20 cellular contexts compared by ENCODE assay signal in the genomic region with DNA sequence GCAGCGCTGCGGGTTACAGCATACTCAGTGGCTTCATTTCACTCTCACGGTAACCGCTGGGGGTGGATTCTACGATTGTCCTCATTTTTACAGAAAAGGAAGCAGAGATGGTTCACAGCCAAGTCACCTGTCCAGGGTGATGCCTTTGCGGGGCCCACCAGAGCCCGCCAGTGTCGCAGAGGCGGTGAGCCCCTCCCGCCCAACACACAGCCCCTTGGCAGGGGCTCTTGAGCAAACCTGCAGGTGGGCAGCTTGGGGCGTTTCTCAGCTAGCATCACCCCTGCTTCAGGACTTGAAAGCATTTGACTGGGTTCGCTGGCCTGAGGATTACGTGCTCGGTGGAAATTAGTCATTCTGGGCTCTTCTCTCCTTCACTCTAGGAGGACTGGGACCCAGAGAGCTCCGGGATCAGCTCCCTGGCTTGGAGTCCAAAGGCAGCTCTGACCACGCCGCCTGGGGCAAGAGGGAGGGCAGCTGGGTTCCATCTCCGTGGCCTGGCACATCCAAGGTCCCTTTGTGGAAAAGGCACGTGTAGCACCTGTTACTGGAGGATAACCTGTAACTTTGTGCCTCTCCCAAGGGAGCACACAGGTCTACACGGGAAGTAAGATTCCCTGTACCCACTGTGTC.
A peak's percentile ranks its signal among the peaks of the same experiment; 100 is the strongest.
DNase-seq lines count a peak whose midpoint lies in the region; ATAC-seq, FAIRE-seq and TF ChIP-seq lines count a peak whose summit lies in the region.
"Had no signal": no experiment of that assay in that cellular context is flagged by ENCODE, and none has a peak within 500 bp of the region (broad histone marks: within the 10 kb centered on the region; RNA-seq: fewer than 3 reads in every experiment).

No MANE protein-coding gene starts in this region.

- WGBS in right cardiac atrium, result 81% methylated on average over 20 of the region's 20 CpGs

- H3K27me3 ChIP-seq in right cardiac atrium (ENCODE audit: control insufficient read depth, insufficient read depth), result no peaks in the 10 kb centered on the region

- TF ChIP-seq CTCF in kidney (IDR thresholded peaks at IDR 0.05; ENCODE audit: borderline replicate concordance, extremely low read depth, insufficient read depth) (no peak), omental fat pad (IDR thresholded peaks at IDR 0.05) (no peak)

- intact Hi-C loops in right cardiac atrium (cut with DNase I) (no loop called here), cardiac septum (cut with DNase I) (no loop called here), kidney (cut with DNase I) (no loop called here), posterior vena cava (cut with DNase I) (no loop called here)

- H3K4me3 ChIP-seq in right cardiac atrium (ENCODE audit: low read length), result no peak overlapping the region
- H3K4me3 ChIP-seq in kidney (ENCODE audit: low read length in 2 of 2), result no peak overlapping the region

- FAIRE-seq in kidney (lab: Jason Lieb, UNC), result no peak
- FAIRE-seq: D721Med, GM18507, HTR-8/SVneo had no signal

- H3K27ac ChIP-seq in right cardiac atrium (ENCODE audit: low read length) (no peak overlapping the region), kidney (ENCODE audit: low read depth in 2 of 2, low read length in 2 of 2) (no peak overlapping the region)
- H3K27ac ChIP-seq: GM23248 had no signal

- H3K36me3 ChIP-seq in kidney (ENCODE audit: control insufficient read depth in 1 of 2, insufficient read depth in 2 of 2, low read length in 2 of 2), result peaks cover 3 to 7% of the 10 kb centered on the region in 2 donors

- no peak for ATAC-seq in right cardiac atrium
- no peak for ATAC-seq in omental fat pad (ENCODE audit: low FRiP score)

- DNase-seq in right cardiac atrium (peak in 2 of 3 donors; percentile 28 to 34), cardiac septum (ENCODE audit: low spot score) (no peak), kidney (peak; percentile 61), posterior vena cava (ENCODE audit: low spot score) (peak; percentile 64), mucosa of gallbladder (ENCODE audit: low spot score) (no peak), superior temporal gyrus (ENCODE audit: extremely low spot score) (no peak), omental fat pad (ENCODE audit: low spot score) (no peak)
- DNase-seq: 8988T, ACHN, GM23248, H9, KBM-7, NCI-H1694 treated with DMSO at 0.1 percent for 48 hours, NCI-H2081, NCI-H2227 treated with DMSO at 0.1 percent for 48 hours, RPMI8226, SHP77 had no signal

- H3K9ac ChIP-seq in kidney (ENCODE audit: low read length in 2 of 2), result no peak overlapping the region
- H3K9ac ChIP-seq: GM23248 had no signal

- H3K4me1 ChIP-seq in right cardiac atrium (ENCODE audit: control insufficient read depth, insufficient read depth, low read length), result no peaks in the 10 kb centered on the region
- H3K4me1 ChIP-seq in kidney (ENCODE audit: control insufficient read depth in 1 of 2, insufficient read depth in 1 of 2, low read depth in 1 of 2, low read length in 2 of 2), result no peaks in the 10 kb centered on the region

- no peaks in the 10 kb centered on the region for H3K9me3 ChIP-seq in right cardiac atrium (ENCODE audit: control insufficient read depth, low read length)
- H3K9me3 ChIP-seq in kidney (ENCODE audit: control insufficient read depth in 1 of 2, low read length in 2 of 2), result no peaks in the 10 kb centered on the region

Comparison
In these comparisons a context has a peak if more than half of its experiments do, and no peak if none do; other contexts are left out.
1. DNase-seq: peak in right cardiac atrium (2 of 3), kidney (single experiment) and posterior vena cava (single experiment); none in cardiac septum (single experiment), mucosa of gallbladder (single experiment), superior temporal gyrus (single experiment) and omental fat pad (single experiment).